ENCODE assay signal across 10 cellular contexts in genomic region chr3:156552973-156553372, GRCh38. TPM values are rescaled to one million over a fixed set of nuclear protein-coding genes. Genes with fewer than 3 reads are reported as not detected.
DNase-seq lines count a peak whose midpoint lies in the region; ATAC-seq, FAIRE-seq and TF ChIP-seq lines count a peak whose summit lies in the region.
"Had no signal": no experiment of that assay in that cellular context is flagged by ENCODE, and none has a peak within 500 bp of the region (broad histone marks: within the 10 kb centered on the region; RNA-seq: fewer than 3 reads in every experiment).

No MANE protein-coding gene starts in this region.

- peak overlapping the region; percentile 79 for H3K4me2 ChIP-seq in HepG2 (ENCODE audit: low read depth, low read length)

- no peaks in the 10 kb centered on the region for H3K9me3 Mint-ChIP-seq in activated CD8-positive, alpha-beta T cell treated with anti-CD3 and anti-CD28 coated beads, Interleukin-2, amount 10 ng/mL, durations not matched to agents 7 days and 5 days (ENCODE audit: insufficient read depth)
- no peaks in the 10 kb centered on the region for H3K9me3 Mint-ChIP-seq in type B pancreatic cell

- H3K4me3 ChIP-seq in HepG2 (replicated peaks in 1 of 3; ENCODE audit: insufficient read depth in 1 of 3, low read depth in 2 of 3, low read length in 3 of 3) (peak overlapping the region; percentile 17 to 100 (median 85)), right lobe of liver (no peak overlapping the region), iPS-18a (ENCODE audit: low read length) (peak overlapping the region; percentile 97)

- H3K9ac ChIP-seq in HepG2 (ENCODE audit: insufficient read depth, low read depth, low read length): peak overlapping the region; percentile 98
- no peak overlapping the region for H3K9ac ChIP-seq in iPS-18a (ENCODE audit: low read length)

- in situ Hi-C loops in HepG2 (cut with HindIII; ENCODE audit: extremely low pct_ligation_motif_present, low pct_unique_long_range_greater_than_20kb): loop anchor here (10.0 kb wide), 1 partner anchor 122 kb away; the partner anchor contains the start of gene TIPARP

- no peak for ATAC-seq in HepG2
- no peak for ATAC-seq in right lobe of liver
- no peak for ATAC-seq in activated CD8-positive, alpha-beta T cell treated with anti-CD3 and anti-CD28 coated beads, Interleukin-2, amount 10 ng/mL, durations not matched to agents 7 days and 5 days
- no peak for ATAC-seq in HG03469 (IDR thresholded peaks at IDR 0.05; ENCODE audit: unreplicated experiment)

- CTCF ChIA-PET in HepG2 (lab: Yijun Ruan, JAX; ENCODE audit: low intra/inter-chr PET ratio, low total read pairs): no interaction called here
- CTCF ChIA-PET in activated CD8-positive, alpha-beta T cell treated with anti-CD3 and anti-CD28 coated beads, Interleukin-2, amount 10 ng/mL, durations not matched to agents 7 days and 5 days (lab: Charles Lee): interaction anchor here (0.8 to 4.1 kb wide), 5 partner anchors 12 to 578 kb away, joined by 3 to 24 read pairs (median 4); partner anchors contain the start of gene TIPARP

- H3K79me2 ChIP-seq in HepG2 (ENCODE audit: insufficient read depth, low read length): peaks cover 70% of the 10 kb centered on the region

- no peaks in the 10 kb centered on the region; a peak in 2 of 5 replicates for H3K27me3 ChIP-seq in HepG2 (ENCODE audit: control insufficient read depth in 1 of 2, insufficient read depth in 2 of 2, low read length in 2 of 2)
- H3K27me3 ChIP-seq in right lobe of liver: no peaks in the 10 kb centered on the region
- no peaks in the 10 kb centered on the region for H3K27me3 ChIP-seq in iPS-18a (ENCODE audit: control insufficient read depth, insufficient read depth, low read length)

- TF ChIP-seq POLR2A in HepG2 (IDR thresholded peaks at IDR 0.05; ENCODE audit: insufficient read depth in 1 of 2, low read depth in 2 of 2, low read length in 2 of 2): no peak
- TF ChIP-seq POLR2A in right lobe of liver (IDR thresholded peaks at IDR 0.05): no peak

- H3K36me3 ChIP-seq in HepG2 (replicated peaks in 1 of 2; ENCODE audit: control insufficient read depth in 1 of 2, insufficient read depth in 2 of 2, low read length in 2 of 2) (peaks cover 6 to 38% of the 10 kb centered on the region in 2 experiments), right lobe of liver (peaks cover 0 to 35% (median 8%) of the 10 kb centered on the region in 4 donors), iPS-18a (ENCODE audit: control insufficient read depth, low read depth, low read length) (peaks cover 45% of the 10 kb centered on the region)

- POLR2A ChIA-PET in HepG2 (lab: Yijun Ruan, JAX): interaction anchor here (2.6 to 3.3 kb wide), 2 partner anchors 18 to 584 kb away, joined by 15 to 20 read pairs; no protein-coding TSS in a partner anchor
- POLR2A ChIA-PET in activated CD8-positive, alpha-beta T cell treated with anti-CD3 and anti-CD28 coated beads, Interleukin-2, amount 10 ng/mL, durations not matched to agents 7 days and 5 days (lab: Charles Lee): interaction anchor here (3.5 kb wide), 1 partner anchor 121 kb away, joined by 41 read pairs; the partner anchor contains the start of gene TIPARP

- TF ChIP-seq EP300 in HepG2 (IDR thresholded peaks at IDR 0.05; ENCODE audit: low read depth in 2 of 2, low read length in 2 of 2) (no peak), HepG2 (CRISPR knock-in tag; IDR thresholded peaks at IDR 0.05; ENCODE audit: borderline replicate concordance) (no peak)

- H3K9me3 ChIP-seq in HepG2 (ENCODE audit: low read length): no peaks in the 10 kb centered on the region
- H3K9me3 ChIP-seq in right lobe of liver: no peaks in the 10 kb centered on the region
- no peaks in the 10 kb centered on the region for H3K9me3 ChIP-seq in iPS-18a (ENCODE audit: control insufficient read depth, low read depth, low read length)

- H3K4me3 Mint-ChIP-seq in activated CD8-positive, alpha-beta T cell treated with anti-CD3 and anti-CD28 coated beads, Interleukin-2, amount 10 ng/mL, durations not matched to agents 7 days and 5 days: peak overlapping the region; percentile 97
- peak overlapping the region; percentile 93 for H3K4me3 Mint-ChIP-seq in type B pancreatic cell

- H3K4me1 ChIP-seq in HepG2 (ENCODE audit: insufficient read depth, low read length) (peaks cover 58% of the 10 kb centered on the region), right lobe of liver (peaks cover 0 to 19% (median 2%) of the 10 kb centered on the region in 4 donors), iPS-18a (ENCODE audit: control insufficient read depth, low read depth, low read length) (no peaks in the 10 kb centered on the region)

- no peaks in the 10 kb centered on the region for H3K27me3 Mint-ChIP-seq in activated CD8-positive, alpha-beta T cell treated with anti-CD3 and anti-CD28 coated beads, Interleukin-2, amount 10 ng/mL, durations not matched to agents 7 days and 5 days (ENCODE audit: low read depth)
- peaks cover 3% of the 10 kb centered on the region for H3K27me3 Mint-ChIP-seq in type B pancreatic cell

- H3K27ac ChIP-seq in HepG2 (ENCODE audit: extremely low read length, insufficient read depth, low read length) (peak overlapping the region; percentile 94), right lobe of liver (no peak overlapping the region), iPS-18a (ENCODE audit: low read length) (no peak overlapping the region)

- TF ChIP-seq RAD21 in HepG2 (CRISPR knock-in tag; IDR thresholded peaks at IDR 0.05): no peak

- H3K27ac Mint-ChIP-seq in activated CD8-positive, alpha-beta T cell treated with anti-CD3 and anti-CD28 coated beads, Interleukin-2, amount 10 ng/mL, durations not matched to agents 7 days and 5 days: no peak overlapping the region
- H3K27ac Mint-ChIP-seq in type B pancreatic cell: no peak overlapping the region

- no peak overlapping the region for H2AFZ ChIP-seq in HepG2 (ENCODE audit: low read length)

- TF ChIP-seq CTCF in HepG2 (CRISPR knock-in tag; IDR thresholded peaks at IDR 0.05) (no peak), right lobe of liver (IDR thresholded peaks at IDR 0.05) (no peak), type B pancreatic cell (conservative IDR thresholded peaks at IDR 0.05) (no peak)

- intact Hi-C loops in HepG2 (cut with micrococcal nuclease; ENCODE audit: unreplicated experiment): no loop called here
- intact Hi-C loops in right lobe of liver (cut with DNase I): loop anchor here (10.0 kb wide), 1 partner anchor 122 kb away; the partner anchor contains the start of gene TIPARP (in 2 of the 2)

- DNase-seq in HepG2 (ENCODE audit: low spot score) (no peak), right lobe of liver (no peak), type B pancreatic cell (ENCODE audit: extremely low spot score, unreplicated experiment) (no peak), retina (no peak), NCI-H2227 treated with DMSO at 0.1 percent for 48 hours (lab: John Stamatoyannopoulos, UW) (no peak)
- DNase-seq in activated CD8-positive, alpha-beta T cell treated with anti-CD3 and anti-CD28 coated beads, Interleukin-2, amount 10 ng/mL, durations not matched to agents 7 days and 5 days: no peak
- DNase-seq: cortex of kidney, DMS53 had no signal

- 78% methylated on average over 2 of the region's 2 CpGs for WGBS in HepG2 (ENCODE audit: low lambda C conversion rate)
- WGBS in right lobe of liver (ENCODE audit: insufficient coverage, low coverage, low lambda C conversion rate, missing lambda C conversion rate): 85% methylated on average over 2 of the region's 2 CpGs

- H3K36me3 Mint-ChIP-seq in activated CD8-positive, alpha-beta T cell treated with anti-CD3 and anti-CD28 coated beads, Interleukin-2, amount 10 ng/mL, durations not matched to agents 7 days and 5 days (ENCODE audit: low read depth): peaks cover 59% of the 10 kb centered on the region
- H3K36me3 Mint-ChIP-seq in type B pancreatic cell: peaks cover 37% of the 10 kb centered on the region

- H4K20me1 ChIP-seq in HepG2 (ENCODE audit: insufficient read depth, low read length): peaks cover 17% of the 10 kb centered on the region; the same call in 1 of the 2 replicates

- peak; percentile 23 for FAIRE-seq in HepG2 (lab: Jason Lieb, UNC)

- peaks cover 56% of the 10 kb centered on the region for H3K4me1 Mint-ChIP-seq in activated CD8-positive, alpha-beta T cell treated with anti-CD3 and anti-CD28 coated beads, Interleukin-2, amount 10 ng/mL, durations not matched to agents 7 days and 5 days (ENCODE audit: low read depth)
- H3K4me1 Mint-ChIP-seq in type B pancreatic cell (ENCODE audit: unreplicated experiment): peaks cover 30% of the 10 kb centered on the region

- no TSS peak for BruUV-seq in HepG2 (replicated peaks; lab: Mats Ljungman, UMichigan)

TF ChIP-seq in HepG2, 621 proteins besides CTCF, POLR2A, EP300 and RAD21 (continues in another document):
- 0 out of 2 replicates have a peak, but pooled peaks have one; percentile 24 for TF ChIP-seq ZMYM3 (CRISPR knock-in tag; IDR thresholded peaks at IDR 0.05)

RNA-seq across cellular contexts. Expression of gene SSR3, which starts 1.9 kb away (rescaled TPM):
- total RNA-seq in HepG2 (2016; rRNA removed; fragmentation: Illumina TruSeq; extraction: Trizol) (268 and 325 TPM in 2 replicates), right lobe of liver (100 to 1,000 TPM in 5 of 6 experiments, 10 to 100 TPM in 1; 73.6 to 168 (median 118) TPM), type B pancreatic cell (ENCODE audit: low replicate concordance) (141 and 170 TPM in 2 replicates)
- 126 and 142 TPM in 2 replicates for total RNA-seq in HepG2 (2016; cell fraction: cytosol; rRNA removed; fragmentation: Illumina TruSeq; extraction: Trizol; ENCODE audit: low read depth)
- total RNA-seq in HepG2 (2016; cell fraction: insoluble cytoplasmic fraction; rRNA removed; fragmentation: Illumina TruSeq; extraction: Trizol): 268 and 325 TPM in 2 replicates
- total RNA-seq in HepG2 (2016; cell fraction: membrane; rRNA removed; fragmentation: Illumina TruSeq; extraction: Trizol): 216 and 243 TPM in 2 replicates
- total RNA-seq in HepG2 (2016; cell fraction: nucleus; rRNA removed; fragmentation: Illumina TruSeq; extraction: Trizol): 248 and 272 TPM in 2 replicates
- 202 and 229 TPM in 2 replicates for polyA plus RNA-seq in HepG2 (2011; rRNA removed)
- polyA plus RNA-seq in HepG2 (2011; cell fraction: cytosol; rRNA removed): 132 and 137 TPM in 2 replicates
- 32.0 and 34.3 TPM in 2 replicates for polyA plus RNA-seq in HepG2 (2011; cell fraction: nucleus; rRNA removed)
- polyA plus RNA-seq in HepG2 (2012): 207 and 230 TPM in 2 replicates
- 127 and 140 TPM in 2 replicates for polyA plus RNA-seq in HepG2 (2016; cell fraction: cytosol; fragmentation: Illumina TruSeq; extraction: Trizol; ENCODE audit: low read depth)
- polyA plus RNA-seq in HepG2 (2016; cell fraction: insoluble cytoplasmic fraction; fragmentation: Illumina TruSeq; extraction: Trizol; ENCODE audit: low read depth): 171 and 180 TPM in 2 replicates
- 172 and 176 TPM in 2 replicates for polyA plus RNA-seq in HepG2 (2016; cell fraction: membrane; fragmentation: Illumina TruSeq; extraction: Trizol; ENCODE audit: low read depth)
- 261 and 267 TPM in 2 replicates for polyA plus RNA-seq in HepG2 (2016; cell fraction: nucleus; fragmentation: Illumina TruSeq; extraction: Trizol; ENCODE audit: insufficient read depth, low read depth)
- 489 and 620 TPM in 2 replicates for polyA minus RNA-seq in HepG2 (2011; rRNA and poly(A)+ RNA removed; ENCODE audit: low replicate concordance)
- 126 and 129 TPM in 2 replicates for polyA minus RNA-seq in HepG2 (2011; cell fraction: cytosol; rRNA and poly(A)+ RNA removed)
- 155 and 165 TPM in 2 replicates for polyA minus RNA-seq in HepG2 (2011; cell fraction: nucleus; rRNA and poly(A)+ RNA removed)
- 100 to 1,000 TPM; 133 to 147 TPM for total RNA-seq in activated CD8-positive, alpha-beta T cell treated with anti-CD3 and anti-CD28 coated beads, Interleukin-2, amount 10 ng/mL, durations not matched to agents 7 days and 5 days

Comparison
In these comparisons a context has a peak if more than half of its experiments do, and no peak if none do; other contexts are left out.
1. H3K4me3 ChIP-seq: peak in HepG2 (3 of 3) and iPS-18a (single experiment); none in right lobe of liver (0 of 3).